In genomic region chr9:114339130-114339908, GRCh38 we compare ENCODE assay signal across 8 cellular contexts.
DNase-seq lines count a peak whose midpoint lies in the region; ATAC-seq and TF ChIP-seq lines count a peak whose summit lies in the region.

No MANE protein-coding gene starts in this region.

- H3K9me3 ChIP-seq in HEK293 (ENCODE audit: control insufficient read depth, insufficient read depth, low read depth, low read length): no peaks in the 10 kb centered on the region

- H3K4me1 ChIP-seq in HEK293 (ENCODE audit: control insufficient read depth, insufficient read depth, low read length): no peaks in the 10 kb centered on the region

- POLR2A ChIA-PET in HEK293 (lab: Yijun Ruan, JAX): interaction anchor here (0.6 kb wide), 2 partner anchors 65 to 146 kb away, joined by 3 read pairs; no protein-coding TSS in a partner anchor

- CTCF ChIA-PET in HEK293 (lab: Yijun Ruan, JAX): interaction anchor here (0.6 to 2.8 kb wide), 20 partner anchors 10 to 1293 kb away, joined by 3 to 20 read pairs (median 3); no protein-coding TSS in a partner anchor

- no peak overlapping the region for H3K27ac ChIP-seq in HEK293 (ENCODE audit: extremely low read depth, low read depth, low read length)

- no peak overlapping the region for H3K4me3 ChIP-seq in HEK293 (ENCODE audit: low read depth, low read length)

- H3K36me3 ChIP-seq in HEK293 (ENCODE audit: control insufficient read depth in 2 of 2, insufficient read depth in 1 of 2, low read length in 2 of 2): no peaks in the 10 kb centered on the region

- peak; percentile 11 for DNase-seq in GM04504 (ENCODE audit: low read depth)
- DNase-seq in RKO (ENCODE audit: low spot score): peak; percentile 45
- DNase-seq in activated effector memory CD4-positive, alpha-beta T cell treated with Interleukin-2 at 50 U/mL for 16 hours: peak; percentile 28
- DNase-seq in glomerular visceral epithelial cell (ENCODE audit: extremely low spot score): peak; percentile 64
- peak; percentile 32 for DNase-seq in retina
- no peak for DNase-seq in GOT3 (lab: John Stamatoyannopoulos, UW)

- no peak for ATAC-seq in HG02870 (IDR thresholded peaks at IDR 0.05; ENCODE audit: unreplicated experiment)

- TF ChIP-seq CTCF in HEK293 (tag by site-specific recombination; IDR thresholded peaks at IDR 0.05): peak; percentile 49

TF ChIP-seq in HEK293, 187 proteins besides CTCF, POLR2A, EP300 and RAD21:
- no peak for TF ChIP-seq SALL2 (tag by site-specific recombination; IDR thresholded peaks at IDR 0.05; ENCODE audit: borderline replicate concordance)
- TF ChIP-seq ZBTB48 (tag by site-specific recombination; IDR thresholded peaks at IDR 0.05): no peak
- TF ChIP-seq ZBTB1 (tag by site-specific recombination; IDR thresholded peaks at IDR 0.05): no peak
- TF ChIP-seq ZNF121 (tag by site-specific recombination; IDR thresholded peaks at IDR 0.05): 0 out of 2 replicates have a peak, but pooled peaks have one; percentile 15
- no peak for TF ChIP-seq ZNF639 (tag by site-specific recombination; IDR thresholded peaks at IDR 0.05)
- TF ChIP-seq ZNF654 (tag by site-specific recombination; IDR thresholded peaks at IDR 0.05; ENCODE audit: low read depth): peak; percentile 76
